In the genomic region with DNA sequence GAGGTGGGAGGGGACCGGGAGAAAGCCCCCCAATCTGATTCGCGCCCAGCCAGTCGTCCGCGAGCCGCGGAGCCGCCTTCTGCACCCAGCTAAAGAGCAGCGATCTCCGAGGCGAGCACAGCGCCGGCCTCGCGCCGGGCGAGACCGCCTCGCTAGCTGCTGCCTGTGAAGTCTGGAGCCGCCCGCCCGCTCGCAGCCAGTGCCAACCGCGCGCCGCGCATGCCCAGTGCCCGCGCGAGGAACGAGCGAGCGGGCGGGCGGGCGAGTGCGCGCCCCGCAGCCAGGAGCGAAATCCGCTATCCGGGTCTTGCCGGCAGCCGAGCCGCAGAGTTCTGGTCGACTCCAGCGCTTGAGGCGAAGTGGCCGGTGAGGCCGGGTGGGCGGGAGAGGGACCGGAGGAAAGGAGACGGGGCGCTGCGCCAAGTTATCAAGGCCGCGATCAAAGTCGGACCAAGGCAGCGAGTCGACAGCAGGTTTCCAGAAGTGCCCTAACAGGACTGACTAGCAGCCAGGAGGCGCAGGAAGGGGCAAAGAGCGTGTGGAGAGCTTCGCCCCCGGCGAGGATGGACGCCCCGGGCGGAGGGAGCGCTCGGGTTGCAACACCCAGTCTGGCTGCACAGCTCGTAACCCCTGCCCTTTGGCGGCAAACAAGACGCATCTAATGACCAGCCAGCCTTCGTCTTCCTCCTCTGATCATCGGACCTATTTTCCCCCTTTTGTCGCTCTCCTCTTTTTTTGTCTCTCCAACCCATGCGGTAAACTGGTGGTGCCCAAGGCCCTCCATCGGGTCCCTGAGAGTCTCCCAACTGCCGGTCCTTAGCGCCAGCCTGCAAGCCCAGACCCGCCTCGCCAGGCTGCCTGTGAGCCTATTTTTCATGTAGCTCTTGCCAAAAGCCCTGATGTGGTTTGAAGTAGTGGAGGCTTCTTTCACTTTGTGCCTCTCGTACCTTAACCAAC, we compare ENCODE assay signal across 8 cellular contexts. TPM values are rescaled to one million over a fixed set of nuclear protein-coding genes. Genes with fewer than 3 reads are reported as not detected.
DNase-seq lines count a peak whose midpoint lies in the region; ATAC-seq and TF ChIP-seq lines count a peak whose summit lies in the region.

A gene (minus strand): TSS at position 174 of the 957 bp plus-strand sequence. CDS start 106,437 bp downstream, outside the sequence.

- POLR2A ChIA-PET in RWPE1 (lab: Yijun Ruan, JAX; ENCODE audit: low non-redundant PET), result no interaction called here

- H3K27me3 ChIP-seq in GM23338 (ENCODE audit: insufficient read depth), result peaks cover 51% of the 10 kb centered on the region

- peak; percentile 89 for ATAC-seq in GM23338
- ATAC-seq in stimulated activated naive CD8-positive, alpha-beta T cell treated with anti-CD3 and anti-CD28 coated beads, Interleukin-15, Interleukin-2, amounts not matched to agents 100 U/mL and 50 U/mL, for 24 hours, result peak; percentile 96

- peaks cover 3% of the 10 kb centered on the region; the same call in 1 of the 3 replicates for H3K9me3 Mint-ChIP-seq in GM23338
- H3K9me3 Mint-ChIP-seq in nephron, result no peaks in the 10 kb centered on the region

- H3K79me2 ChIP-seq in GM23338 (replicated peaks; ENCODE audit: insufficient read depth), result no peaks in the 10 kb centered on the region; the same call in 1 of the 2 replicates

- H3K4me2 ChIP-seq in GM23338, result peak within 1 kb of the TSS; percentile 78

- peak within 1 kb of the TSS; percentile 93 for H2AFZ ChIP-seq in GM23338

- H3K27ac Mint-ChIP-seq in GM23338 (no peak within 1 kb of the TSS), nephron (peak within 1 kb of the TSS; percentile 89 to 96 (median 95))

- peaks cover 36% of the 10 kb centered on the region for H3K27me3 Mint-ChIP-seq in GM23338 (ENCODE audit: insufficient read depth, low read depth, poor library complexity)
- peaks cover 14% of the 10 kb centered on the region for H3K27me3 Mint-ChIP-seq in nephron (ENCODE audit: low read depth)

- H3K4me3 Mint-ChIP-seq in GM23338, result peak within 1 kb of the TSS; percentile 80
- peak within 1 kb of the TSS; percentile 87 to 93 (median 93) for H3K4me3 Mint-ChIP-seq in nephron

- no peaks in the 10 kb centered on the region for H3K36me3 Mint-ChIP-seq in GM23338 (ENCODE audit: low read depth)
- peaks cover 8% of the 10 kb centered on the region for H3K36me3 Mint-ChIP-seq in nephron (ENCODE audit: low read depth)

- H3K9me2 ChIP-seq in GM23338 (ENCODE audit: insufficient read depth), result no peaks in the 10 kb centered on the region

- H3K4me1 Mint-ChIP-seq in GM23338 (peaks cover 12% of the 10 kb centered on the region; the same call in 2 of the 3 replicates), nephron (peaks cover 26% of the 10 kb centered on the region)

- CTCF ChIA-PET in RWPE1 (lab: Yijun Ruan, JAX), result interaction anchor here (0.6 to 1.6 kb wide), 4 partner anchors 17 to 199 kb away, joined by 3 to 4 read pairs (median 3); no protein-coding TSS in a partner anchor

- H3K4me1 ChIP-seq in GM23338 (ENCODE audit: insufficient read depth), result peaks cover 13% of the 10 kb centered on the region

- H3K4me3 ChIP-seq in GM23338 (peak within 1 kb of the TSS; percentile 85), fibroblast of the aortic adventitia (ENCODE audit: low read depth, low read length) (peak within 1 kb of the TSS; percentile 87)

- DNase-seq in Daoy (ENCODE audit: low read depth) (peak; percentile 97), GM23338 (ENCODE audit: low spot score) (peak; percentile 92), Kasumi-1 (lab: John Stamatoyannopoulos, UW) (peak; percentile 34 to 39), RWPE1 (ENCODE audit: low spot score) (peak; percentile 76), fibroblast of the aortic adventitia (ENCODE audit: low read depth) (peak; percentile 92)
- peak; percentile 81 for DNase-seq in activated effector memory CD4-positive, alpha-beta T cell treated with Interleukin-2 at 50 U/mL for 16 hours
- peak; percentile 91 for DNase-seq in stimulated activated naive CD8-positive, alpha-beta T cell treated with anti-CD3 and anti-CD28 coated beads, Interleukin-15, Interleukin-2, amounts not matched to agents 100 U/mL and 50 U/mL, for 24 hours

- no peaks in the 10 kb centered on the region for H3K36me3 ChIP-seq in GM23338 (ENCODE audit: insufficient read depth)

- H3K27ac ChIP-seq in GM23338 (ENCODE audit: low read depth), result no peak within 1 kb of the TSS
- peak within 1 kb of the TSS; percentile 82 for H3K27ac ChIP-seq in RWPE1

- no peaks in the 10 kb centered on the region for H3F3A ChIP-seq in GM23338 (replicated peaks; ENCODE audit: low read depth)

- TF ChIP-seq CTCF in GM23338 (conservative IDR thresholded peaks at IDR 0.05; ENCODE audit: low read depth in 2 of 2) (no peak), RWPE1 (conservative IDR thresholded peaks at IDR 0.05; ENCODE audit: low read depth) (no peak), fibroblast of the aortic adventitia (IDR thresholded peaks at IDR 0.05; ENCODE audit: insufficient read depth, low read length) (no peak), nephron (IDR thresholded peaks at IDR 0.05; ENCODE audit: unreplicated experiment in 3 of 3) (no peak)

- H4K20me1 ChIP-seq in GM23338 (replicated peaks; ENCODE audit: insufficient read depth), result no peaks in the 10 kb centered on the region

TF ChIP-seq in GM23338, 12 proteins besides CTCF, POLR2A, EP300 and RAD21:
- TF ChIP-seq ZNF331 (CRISPR knock-in tag; IDR thresholded peaks at IDR 0.05; ENCODE audit: low read depth) (no peak), NANOG (IDR thresholded peaks at IDR 0.05; ENCODE audit: borderline replicate concordance) (no peak), JUNB (IDR thresholded peaks at IDR 0.05; ENCODE audit: unreplicated experiment) (no peak), EZH2 (IDR thresholded peaks at IDR 0.05; ENCODE audit: low read depth, unreplicated experiment) (no peak), POLR2AphosphoS5 (IDR thresholded peaks at IDR 0.05; ENCODE audit: low read depth) (peak; percentile 83), EZH2phosphoT487 (IDR thresholded peaks at IDR 0.05; ENCODE audit: unreplicated experiment) (no peak)

RNA-seq across cellular contexts. Expression of the gene that starts here (rescaled TPM):
- 21.1 and 31.6 TPM in 2 replicates for total RNA-seq in Daoy (2014; rRNA removed; shearing (Covaris generic))
- 3.5 and 7.3 TPM in 2 replicates for total RNA-seq in GM23338 (2014; rRNA removed; shearing (Covaris generic))
- 2.6 and 5.4 TPM in 2 replicates for polyA plus RNA-seq in GM23338 (2016; fragmentation: Nextera tagmentation; extraction: Ambion mirVana)
- total RNA-seq in fibroblast of the aortic adventitia (ENCODE audit: low replicate concordance), result 76.6 and 192 TPM in 2 replicates

Comparison
In these comparisons a context has a peak if more than half of its experiments do, and no peak if none do; other contexts are left out.
1. DNase-seq: peak in every context shown above with its lines; median percentile 97 in Daoy; 92 in GM23338; 92 in fibroblast of the aortic adventitia; 91 in stimulated activated naive CD8-positive, alpha-beta T cell treated with anti-CD3 and anti-CD28 coated beads, Interleukin-15, Interleukin-2, amounts not matched to agents 100 U/mL and 50 U/mL, for 24 hours; 81 in activated effector memory CD4-positive, alpha-beta T cell treated with Interleukin-2 at 50 U/mL for 16 hours; 76 in RWPE1; 36 in Kasumi-1.